Comparison of ENCODE assay signal across 8 cellular contexts in the genomic region with DNA sequence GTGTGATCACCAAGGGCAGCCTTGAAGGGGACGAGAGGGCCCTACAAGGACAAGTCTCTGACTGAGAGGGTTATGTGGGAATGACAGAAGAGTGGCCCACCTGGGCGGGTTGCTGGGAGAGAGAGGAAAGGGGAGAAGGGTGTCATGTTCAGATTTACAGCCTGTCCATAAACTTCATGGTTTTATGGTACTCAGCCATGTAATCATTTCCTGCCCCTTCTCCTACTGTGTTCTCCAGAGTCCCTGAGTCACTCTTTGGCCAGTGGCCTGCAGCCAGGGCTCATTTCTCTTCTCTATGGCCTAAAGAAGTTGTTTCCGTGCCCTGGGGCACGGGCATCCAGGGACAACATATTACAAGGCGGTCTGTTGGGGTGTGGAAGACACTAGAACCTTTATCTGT. TPM values are rescaled to one million over a fixed set of nuclear protein-coding genes. Genes with fewer than 3 reads are reported as not detected.
A peak's percentile ranks its signal among the peaks of the same experiment; 100 is the strongest.
DNase-seq lines count a peak whose midpoint lies in the region; ATAC-seq and TF ChIP-seq lines count a peak whose summit lies in the region.

No MANE protein-coding gene starts in this region.

- in situ Hi-C loops in brain microvascular endothelial cell (cut with HindIII; ENCODE audit: low pct_ligation_motif_present, low sequenced_read_pairs), result loop anchor here (25.0 kb wide), 1 partner anchor 372 kb away; no protein-coding TSS in a partner anchor

- no peaks in the 10 kb centered on the region for H3K27me3 ChIP-seq in brain microvascular endothelial cell (replicated peaks)
- H3K27me3 ChIP-seq in left lung, result no peaks in the 10 kb centered on the region
- no peaks in the 10 kb centered on the region for H3K27me3 ChIP-seq in H7 (ENCODE audit: control insufficient read depth, insufficient read depth, low read length)

- TF ChIP-seq CTCF in AG09319 (IDR thresholded peaks at IDR 0.05; ENCODE audit: low read depth, low read length), result no peak
- TF ChIP-seq CTCF in brain microvascular endothelial cell (IDR thresholded peaks at IDR 0.05; ENCODE audit: low read depth, low read length, missing control alignments), result no peak
- no peak for TF ChIP-seq CTCF in left lung (IDR thresholded peaks at IDR 0.05)

- intact Hi-C loops in left lung (cut with DNase I), result no loop called here

- peaks cover 0 to 3% of the 10 kb centered on the region in 2 donors for H3K4me1 ChIP-seq in left lung

- peaks cover 3% of the 10 kb centered on the region for H3K36me3 ChIP-seq in brain microvascular endothelial cell (replicated peaks)
- H3K36me3 ChIP-seq in left lung, result no peaks in the 10 kb centered on the region
- peaks cover 2% of the 10 kb centered on the region for H3K36me3 ChIP-seq in H7 (replicated peaks; ENCODE audit: control insufficient read depth, insufficient read depth, low read length)

- peak; percentile 25 for DNase-seq in AG09319 (ENCODE audit: extremely low read depth, low read depth)
- DNase-seq in HS-5 (ENCODE audit: low read depth), result peak; percentile 77
- peak; percentile 76 for DNase-seq in brain microvascular endothelial cell
- DNase-seq in left lung, result peak in 1 of 2 donors; percentile 53
- DNase-seq in NCI-H2107 (lab: John Stamatoyannopoulos, UW), result no peak
- DNase-seq in H7, result no peak
- no peak for DNase-seq in C1 segment of cervical spinal cord (lab: John Stamatoyannopoulos, UW)

- ATAC-seq in left lung (peak; percentile 18), GM18517 (IDR thresholded peaks at IDR 0.05; ENCODE audit: unreplicated experiment) (no peak)

- H3K9me3 ChIP-seq in left lung, result no peaks in the 10 kb centered on the region

- H3K27ac ChIP-seq in brain microvascular endothelial cell (peak overlapping the region; percentile 57), left lung (no peak overlapping the region)

- H3K4me3 ChIP-seq in brain microvascular endothelial cell (ENCODE audit: low read depth, low read length) (no peak overlapping the region), left lung (no peak overlapping the region), H7 (ENCODE audit: insufficient read depth, low read depth, low read length) (no peak overlapping the region)

RNA-seq across cellular contexts. Expression of a gene that starts 26.7 kb away (rescaled TPM):
- 10 to 100 TPM; 44.0 to 48.6 TPM for total RNA-seq in left lung
- total RNA-seq in H7 (2014; rRNA removed; shearing (Covaris generic)), result 69.7 and 74.7 TPM in 2 replicates

RNA-seq across cellular contexts. Expression of a gene that starts 51.5 kb away (rescaled TPM):
- total RNA-seq in left lung, result 1,000 to 10,000 TPM in 1 of 2 donors, 100 to 1,000 TPM in 1; 478 to 1,562 TPM
- 0.07 TPM in 1 of 2 replicates, not detected in the other for total RNA-seq in H7 (2014; rRNA removed; shearing (Covaris generic))

RNA-seq across cellular contexts. Expression of a gene that starts 54.4 kb away (rescaled TPM):
- 1 to 10 TPM; 7.3 to 8.9 TPM for total RNA-seq in left lung
- total RNA-seq in H7 (2014; rRNA removed; shearing (Covaris generic)), result 0.62 and 0.89 TPM in 2 replicates

Comparison
In these comparisons a context has a peak if more than half of its experiments do, and no peak if none do; other contexts are left out.
1. DNase-seq: peak in AG09319 (single experiment), HS-5 (single experiment) and brain microvascular endothelial cell (single experiment); none in NCI-H2107 (single experiment), H7 (single experiment) and C1 segment of cervical spinal cord (0 of 14).
2. RNA of a gene that starts 51.5 kb away (total RNA-seq): 478 to 1,562 TPM in left lung; 0.07 TPM in H7; every median in the first group is over 100 times any median in the second.